Comparison of ENCODE assay signal across 6 cellular contexts in the genomic region with DNA sequence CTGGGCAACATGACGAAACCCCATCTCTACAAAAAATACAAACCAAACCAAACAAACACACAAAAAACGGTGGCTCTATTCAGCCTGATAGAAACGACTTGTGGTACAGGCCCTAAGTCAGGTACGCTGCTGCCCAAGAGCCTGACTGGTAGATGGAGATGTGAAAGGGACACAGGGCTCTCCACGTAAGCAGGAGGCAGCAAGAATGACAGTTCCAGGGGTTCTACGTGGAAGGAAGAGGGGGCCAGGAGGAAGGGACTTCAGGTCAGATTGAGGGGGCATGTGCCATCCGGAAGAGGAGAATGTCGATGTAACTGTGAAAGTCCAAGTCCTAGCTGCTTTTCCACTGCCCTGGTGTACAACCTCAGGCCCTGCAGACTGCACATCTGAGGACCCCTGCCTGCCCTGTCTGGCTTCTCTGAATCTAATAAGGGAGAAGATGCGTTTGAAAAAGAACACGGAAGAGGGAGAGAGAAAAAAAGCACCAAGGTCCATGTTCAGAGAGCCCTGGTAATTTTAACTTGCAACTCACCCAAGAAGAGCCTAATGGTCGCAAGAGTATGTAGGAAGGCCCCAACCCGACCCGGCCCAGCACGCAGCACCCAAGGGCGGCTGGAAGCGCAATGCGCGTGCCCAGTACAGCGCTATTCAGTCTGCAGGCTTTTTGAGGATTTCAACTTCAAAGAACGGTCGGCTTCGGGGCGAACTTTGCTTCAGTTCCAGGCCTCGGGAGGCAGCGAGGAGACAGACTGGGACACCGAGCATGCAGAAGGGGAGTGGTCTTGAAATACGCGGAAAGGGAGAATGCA. TPM values are rescaled to one million over a fixed set of nuclear protein-coding genes. Genes with fewer than 3 reads are reported as not detected.
DNase-seq lines count a peak whose midpoint lies in the region; ATAC-seq and TF ChIP-seq lines count a peak whose summit lies in the region.

No MANE protein-coding gene starts in this region.

- peaks cover 4% of the 10 kb centered on the region; the same call in 1 of the 2 replicates for H3K9me3 ChIP-seq in AG04450 (ENCODE audit: control insufficient read depth, insufficient read depth, low read length)
- no peaks in the 10 kb centered on the region for H3K9me3 ChIP-seq in ovary

- H3K4me3 ChIP-seq in AG04450 (ENCODE audit: low read depth, low read length) (peak overlapping the region; percentile 98), ovary (peak overlapping the region; percentile 83)

- DNase-seq in AG04450 (ENCODE audit: low read depth, low spot score), result no peak
- DNase-seq in cerebellum (ENCODE audit: low spot score), result peak; percentile 55
- no peak for DNase-seq in ovary
- no peak for DNase-seq in islet precursor cell

- 5 to 7% (median 6%) methylated on average over 28 of the region's 28 CpGs for WGBS in ovary, 3 donors

- H3K36me3 ChIP-seq in ovary, result no peaks in the 10 kb centered on the region

- H3K4me1 ChIP-seq in ovary (ENCODE audit: insufficient read depth), result peaks cover 8% of the 10 kb centered on the region

- intact Hi-C loops in ovary (cut with DNase I), result no loop called here

- no peak for TF ChIP-seq POLR2A in ovary (IDR thresholded peaks at IDR 0.05)

- H3K27ac ChIP-seq in AG04450 (ENCODE audit: low read depth, low read length), result peak overlapping the region; percentile 95
- H3K27ac ChIP-seq in ovary, result peak overlapping the region; percentile 76 to 87

- POLR2A ChIA-PET in AG04450 (lab: Yijun Ruan, JAX), result interaction anchor here (1.0 to 1.2 kb wide), 7 partner anchors 9 to 147 kb away, joined by 3 to 7 read pairs (median 4); a partner anchor contains a TSS

- TF ChIP-seq CTCF in AG04450 (IDR thresholded peaks at IDR 0.05; ENCODE audit: low read depth, low read length), result no peak
- TF ChIP-seq CTCF in ovary (IDR thresholded peaks at IDR 0.05), result no peak

- H3K27me3 ChIP-seq in AG04450 (ENCODE audit: control insufficient read depth, insufficient read depth, low read length) (no peaks in the 10 kb centered on the region), ovary (no peaks in the 10 kb centered on the region)

- CTCF ChIA-PET in AG04450 (lab: Charles Lee), result interaction anchor here (2.3 to 4.1 kb wide), 2 partner anchors 8 to 28 kb away, joined by 11 to 20 read pairs; no protein-coding TSS in a partner anchor

- TF ChIP-seq EP300 in ovary (IDR thresholded peaks at IDR 0.05), result no peak

- ATAC-seq in HG02981 (IDR thresholded peaks at IDR 0.05; ENCODE audit: unreplicated experiment) (peak; percentile 2), GM18861 (IDR thresholded peaks at IDR 0.05; ENCODE audit: unreplicated experiment) (no peak)

RNA-seq across cellular contexts. Expression of a gene that starts 0.9 kb away (rescaled TPM):
- polyA plus RNA-seq in AG04450 (2011; rRNA removed) (23.5 and 44.3 TPM in 2 replicates), ovary (10 to 100 TPM in 1 of 2 donors, 1 to 10 TPM in 1; 2.3 to 61.8 TPM)
- polyA minus RNA-seq in AG04450 (2011; rRNA and poly(A)+ RNA removed), result 6.1 and 6.3 TPM in 2 replicates
- total RNA-seq in cerebellum (14.3 TPM), ovary (10 to 100 TPM; 26.6 to 59.5 (median 39.2) TPM)

RNA-seq across cellular contexts. Expression of a gene that starts 3.0 kb away (rescaled TPM):
- polyA plus RNA-seq in AG04450 (2011; rRNA removed) (28.8 and 40.8 TPM in 2 replicates), ovary (10 to 100 TPM in 1 of 2 donors, 1 to 10 TPM in 1; 1.9 to 47.8 TPM)
- 16.5 and 25.0 TPM in 2 replicates for polyA minus RNA-seq in AG04450 (2011; rRNA and poly(A)+ RNA removed)
- total RNA-seq in cerebellum (24.7 TPM), ovary (10 to 100 TPM; 41.0 to 74.0 (median 53.3) TPM)

RNA-seq across cellular contexts. Expression of a gene that starts 6.5 kb away (rescaled TPM):
- polyA plus RNA-seq in AG04450 (2011; rRNA removed) (11.3 and 15.2 TPM in 2 replicates), ovary (10 to 100 TPM; 24.5 to 42.4 TPM)
- polyA minus RNA-seq in AG04450 (2011; rRNA and poly(A)+ RNA removed), result 11.4 and 14.3 TPM in 2 replicates
- total RNA-seq in cerebellum (11.4 TPM), ovary (10 to 100 TPM; 21.7 to 63.0 (median 40.3) TPM)

RNA-seq across cellular contexts. Expression of a gene that starts 11.2 kb away (rescaled TPM):
- polyA plus RNA-seq in AG04450 (2011; rRNA removed) (25.3 and 49.2 TPM in 2 replicates), ovary (100 to 1,000 TPM in 1 of 2 donors, 10 to 100 TPM in 1; 35.9 to 130 TPM)
- polyA minus RNA-seq in AG04450 (2011; rRNA and poly(A)+ RNA removed), result 17.7 and 25.7 TPM in 2 replicates
- total RNA-seq in cerebellum (27.9 TPM), ovary (100 to 1,000 TPM; 143 to 292 (median 198) TPM)

RNA-seq across cellular contexts. Expression of a gene that starts 26.2 kb away (rescaled TPM):
- 0.17 TPM in 1 of 2 replicates, not detected in the other for polyA plus RNA-seq in AG04450 (2011; rRNA removed)
- polyA minus RNA-seq in AG04450 (2011; rRNA and poly(A)+ RNA removed), result not detected in 2 replicates
- total RNA-seq in cerebellum, result 0.27 TPM
- total RNA-seq in ovary, result 1 to 10 TPM in 3 of 7 donors, under 1 TPM in 4; 0.65 to 4.0 (median 0.95) TPM
- polyA plus RNA-seq in ovary, result 1 to 10 TPM in 1 of 2 donors, not detected in 1; 1.5 TPM
